Comparison of ENCODE assay signal across 8 cellular contexts in genomic region chrX:72018277-72019112, GRCh38.
DNase-seq lines count a peak whose midpoint lies in the region; ATAC-seq and TF ChIP-seq lines count a peak whose summit lies in the region.

No MANE protein-coding gene starts in this region.

- peaks cover 18% of the 10 kb centered on the region for H3K27me3 Mint-ChIP-seq in activated CD8-positive, alpha-beta T cell treated with anti-CD3 and anti-CD28 coated beads for 36 hours

- POLR2A ChIA-PET in activated CD8-positive, alpha-beta T cell treated with anti-CD3 and anti-CD28 coated beads for 36 hours (lab: Charles Lee), result interaction anchor here (0.7 kb wide), 1 partner anchor 108 kb away, joined by 3 read pairs; no protein-coding TSS in a partner anchor

- no peaks in the 10 kb centered on the region for H3K36me3 Mint-ChIP-seq in activated CD8-positive, alpha-beta T cell treated with anti-CD3 and anti-CD28 coated beads for 36 hours (ENCODE audit: low read depth)

- peak; percentile 62 for ATAC-seq in HG02981 (IDR thresholded peaks at IDR 0.05; ENCODE audit: unreplicated experiment)
- ATAC-seq in activated CD8-positive, alpha-beta T cell treated with anti-CD3 and anti-CD28 coated beads for 36 hours, result peak; percentile 92

- H3K9me3 Mint-ChIP-seq in activated CD8-positive, alpha-beta T cell treated with anti-CD3 and anti-CD28 coated beads for 36 hours, result no peaks in the 10 kb centered on the region

- peaks cover 27% of the 10 kb centered on the region for H3K4me1 Mint-ChIP-seq in activated CD8-positive, alpha-beta T cell treated with anti-CD3 and anti-CD28 coated beads for 36 hours (ENCODE audit: low read depth)

- no peak overlapping the region for H3K27ac Mint-ChIP-seq in activated CD8-positive, alpha-beta T cell treated with anti-CD3 and anti-CD28 coated beads for 36 hours

- CTCF ChIA-PET in activated CD8-positive, alpha-beta T cell treated with anti-CD3 and anti-CD28 coated beads for 36 hours (lab: Charles Lee), result interaction anchor here (0.7 to 5.9 kb wide), 11 partner anchors 12 to 159 kb away, joined by 3 to 40 read pairs (median 4); partner anchors contain the start of gene RTL5

- intact Hi-C loops in activated CD8-positive, alpha-beta T cell treated with anti-CD3 and anti-CD28 coated beads for 36 hours (cut with micrococcal nuclease), result no loop called here

- H3K4me3 Mint-ChIP-seq in activated CD8-positive, alpha-beta T cell treated with anti-CD3 and anti-CD28 coated beads for 36 hours, result no peak overlapping the region

- DNase-seq in NCI-H345 (lab: John Stamatoyannopoulos, UW), result peak; percentile 61
- DNase-seq in NCI-H345 treated with DMSO at 0.1 percent for 48 hours (lab: John Stamatoyannopoulos, UW; ENCODE audit: unreplicated experiment), result no peak
- DNase-seq in NCI-H526 treated with DMSO at 0.1 percent for 48 hours (lab: John Stamatoyannopoulos, UW), result peak; percentile 3
- DNase-seq in activated CD8-positive, alpha-beta T cell treated with anti-CD3 and anti-CD28 coated beads for 36 hours, result peak; percentile 85
- peak; percentile 82 for DNase-seq in ecto neural progenitor cell (ENCODE audit: low spot score)
- peak; percentile 72 for DNase-seq in medulla oblongata (ENCODE audit: extremely low spot score)
- DNase-seq in stimulated activated CD4-positive, alpha-beta T cell treated with anti-CD3 and anti-CD28 coated beads, TNF-alpha, amount 100 ng/mL, for 4 hours (ENCODE audit: low read depth in 3 of 3), result peak; percentile 53 to 77 (median 70)

- TF ChIP-seq CTCF in activated CD8-positive, alpha-beta T cell treated with anti-CD3 and anti-CD28 coated beads for 36 hours (IDR thresholded peaks at IDR 0.05), result peak; percentile 68
